In the genomic region with DNA sequence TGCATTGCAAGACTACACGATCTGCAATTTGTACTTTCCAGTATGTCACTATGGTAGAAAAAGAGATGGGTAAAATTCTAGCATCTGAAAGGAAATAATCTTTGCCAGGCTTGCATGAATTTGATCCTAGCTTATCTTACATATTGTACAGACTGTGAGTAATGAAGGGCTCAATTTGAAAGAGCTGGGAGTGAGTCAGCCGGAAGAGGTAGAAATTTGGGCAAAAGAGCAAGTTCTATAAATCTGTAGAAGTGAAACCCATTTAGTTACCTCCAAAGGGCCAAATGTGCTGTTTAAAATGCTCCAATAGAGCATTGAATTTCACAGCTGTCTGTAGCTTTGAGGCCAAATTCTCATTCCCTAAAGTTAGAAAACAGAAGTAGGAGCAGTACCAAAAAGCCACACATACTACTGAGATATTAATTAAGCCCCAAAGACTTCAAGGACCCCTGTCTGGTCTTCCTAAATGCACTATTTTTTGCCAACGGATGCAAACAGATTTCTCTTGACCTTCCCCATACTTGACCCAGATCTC, we compare ENCODE assay signal across 25 cellular contexts.
DNase-seq lines count a peak whose midpoint lies in the region; ATAC-seq and TF ChIP-seq lines count a peak whose summit lies in the region.
"Had no signal": no experiment of that assay in that cellular context is flagged by ENCODE, and none has a peak within 500 bp of the region (broad histone marks: within the 10 kb centered on the region; RNA-seq: fewer than 3 reads in every experiment).

No MANE protein-coding gene starts in this region.

- no peaks in the 10 kb centered on the region for H3K4me1 ChIP-seq in breast epithelium
- H3K4me1 ChIP-seq in Caco-2: no peaks in the 10 kb centered on the region
- H3K4me1 ChIP-seq: thyroid gland had no signal

- DNase-seq in MCF 10A (ENCODE audit: unreplicated experiment): peak; percentile 34
- DNase-seq in breast epithelium (ENCODE audit: low spot score in 2 of 2): no peak
- DNase-seq in choroid plexus epithelial cell (ENCODE audit: low read depth): peak; percentile 69
- no peak for DNase-seq in omental fat pad (ENCODE audit: low spot score)
- no peak for DNase-seq in SKM-1 (lab: John Stamatoyannopoulos, UW; ENCODE audit: unreplicated experiment)
- DNase-seq in COR-L47 (lab: John Stamatoyannopoulos, UW): no peak
- DNase-seq in caudate nucleus (lab: John Stamatoyannopoulos, UW): no peak
- DNase-seq in Caco-2: no peak
- DNase-seq: activated B cell treated with CpG ODN at 0.5 μM for 24 hours; activated CD4-positive, alpha-beta memory T cell treated with anti-CD3 and anti-CD28 coated beads, Interleukin-2, amount 10 ng/mL, durations not matched to agents 7 days and 5 days; activated T-cell treated with anti-CD3 and anti-CD28 coated beads for 4 hours; NCI-H2081; NCI-H510A; small intestine; stimulated activated naive B cell treated with anti-CD40 and anti-IgM and Interleukin-4, amounts not matched to agents 10 μg/mL and 1 μg/mL and 100 μg/mL, for 72 hours; T1000 had no signal

- H3K9me3 ChIP-seq in breast epithelium (no peaks in the 10 kb centered on the region), Caco-2 (no peaks in the 10 kb centered on the region)
- H3K9me3 ChIP-seq: thyroid gland had no signal

- H3K36me3 Mint-ChIP-seq in MCF 10A (ENCODE audit: insufficient read depth, unreplicated experiment): no peaks in the 10 kb centered on the region
- no peaks in the 10 kb centered on the region for H3K36me3 Mint-ChIP-seq in Caco-2 (ENCODE audit: insufficient read depth, unreplicated experiment)
- H3K36me3 Mint-ChIP-seq: mesothelial cell of epicardium; stimulated activated naive B cell treated with anti-CD40 and anti-IgM and Interleukin-4, amounts not matched to agents 10 μg/mL and 1 μg/mL and 100 μg/mL, for 72 hours had no signal

- no peak for TF ChIP-seq POLR2A in breast epithelium (IDR thresholded peaks at IDR 0.05)

- H3K4me3 Mint-ChIP-seq in MCF 10A (ENCODE audit: unreplicated experiment) (no peak overlapping the region), Caco-2 (ENCODE audit: unreplicated experiment) (no peak overlapping the region)
- H3K4me3 Mint-ChIP-seq: activated B cell treated with CpG ODN at 0.5 μM for 24 hours; activated CD4-positive, alpha-beta memory T cell treated with anti-CD3 and anti-CD28 coated beads, Interleukin-2, amount 10 ng/mL, durations not matched to agents 7 days and 5 days; B cell; GM23338; mesothelial cell of epicardium; natural killer cell treated with Interleukin-12 subunit alpha and Interleukin-12 subunit beta and Interleukin-15 and Interleukin-18, amount 100 ng/mL, for 72 hours; stimulated activated naive B cell treated with anti-CD40 and anti-IgM and Interleukin-4, amounts not matched to agents 10 μg/mL and 1 μg/mL and 100 μg/mL, for 72 hours had no signal

- H3K27ac ChIP-seq in breast epithelium (no peak overlapping the region), caudate nucleus (ENCODE audit: low read depth, low read length) (no peak overlapping the region)
- H3K27ac ChIP-seq: cardiac muscle cell, RWPE1, thyroid gland had no signal

- peak; percentile 70 for ATAC-seq in omental fat pad (ENCODE audit: low FRiP score)
- ATAC-seq: GM23338; left lobe of liver; natural killer cell treated with Interleukin-12 subunit alpha and Interleukin-12 subunit beta and Interleukin-15 and Interleukin-18, amount 100 ng/mL, for 72 hours had no signal

- H3K27me3 ChIP-seq in breast epithelium: no peaks in the 10 kb centered on the region
- H3K27me3 ChIP-seq in Caco-2 (replicated peaks; ENCODE audit: control insufficient read depth, insufficient read depth, low read length): no peaks in the 10 kb centered on the region
- H3K27me3 ChIP-seq: cardiac muscle cell, thyroid gland had no signal

- H3K9me3 Mint-ChIP-seq in MCF 10A (ENCODE audit: unreplicated experiment) (peaks cover 17% of the 10 kb centered on the region), Caco-2 (ENCODE audit: unreplicated experiment) (no peaks in the 10 kb centered on the region)
- H3K9me3 Mint-ChIP-seq: mesothelial cell of epicardium; natural killer cell treated with Interleukin-12 subunit alpha and Interleukin-12 subunit beta and Interleukin-15 and Interleukin-18, amount 100 ng/mL, for 72 hours had no signal

- POLR2A ChIA-PET in MCF 10A (lab: Yijun Ruan, JAX) (interaction anchor here (0.6 to 0.9 kb wide), 3 partner anchors 27 to 900 kb away, joined by 3 to 4 read pairs (median 3); no protein-coding TSS in a partner anchor), Caco-2 (lab: Charles Lee) (no interaction called here)

- no TSS peak for BruUV-seq in MCF 10A (replicated peaks; lab: Mats Ljungman, UMichigan)
- no TSS peak for BruUV-seq in Caco-2 (replicated peaks; lab: Mats Ljungman, UMichigan)

- H3K27ac Mint-ChIP-seq in MCF 10A (ENCODE audit: low read depth, unreplicated experiment) (no peak overlapping the region), Caco-2 (ENCODE audit: unreplicated experiment) (no peak overlapping the region)
- H3K27ac Mint-ChIP-seq: activated B cell treated with CpG ODN at 0.5 μM for 24 hours; activated CD4-positive, alpha-beta memory T cell treated with anti-CD3 and anti-CD28 coated beads, Interleukin-2, amount 10 ng/mL, durations not matched to agents 7 days and 5 days; B cell; GM23338; mesothelial cell of epicardium; natural killer cell treated with Interleukin-12 subunit alpha and Interleukin-12 subunit beta and Interleukin-15 and Interleukin-18, amount 100 ng/mL, for 72 hours; progenitor cell of endocrine pancreas; stimulated activated naive B cell treated with anti-CD40 and anti-IgM and Interleukin-4, amounts not matched to agents 10 μg/mL and 1 μg/mL and 100 μg/mL, for 72 hours had no signal

- H3K36me3 ChIP-seq in breast epithelium (no peaks in the 10 kb centered on the region), Caco-2 (ENCODE audit: control insufficient read depth, insufficient read depth, low read length) (no peaks in the 10 kb centered on the region)
- H3K36me3 ChIP-seq: cardiac muscle cell, thyroid gland had no signal

- intact Hi-C loops in MCF 10A (cut with micrococcal nuclease) (no loop called here), breast epithelium (cut with DNase I; ENCODE audit: low total_unique reads) (no loop called here), Caco-2 (cut with micrococcal nuclease; ENCODE audit: unreplicated experiment) (no loop called here)

- TF ChIP-seq CTCF in MCF 10A (IDR thresholded peaks at IDR 0.05; ENCODE audit: unreplicated experiment) (no peak), breast epithelium (IDR thresholded peaks at IDR 0.05) (no peak), choroid plexus epithelial cell (conservative IDR thresholded peaks at IDR 0.05; ENCODE audit: low read depth, low read length) (no peak), omental fat pad (IDR thresholded peaks at IDR 0.05) (no peak), Caco-2 (IDR thresholded peaks at IDR 0.05; ENCODE audit: insufficient read depth in 1 of 2, low read depth in 1 of 2, low read length in 1 of 2, severe bottlenecking in 1 of 2, unreplicated experiment in 1 of 2) (no peak)

- H3K27me3 Mint-ChIP-seq in MCF 10A (ENCODE audit: insufficient read depth, unreplicated experiment) (no peaks in the 10 kb centered on the region), Caco-2 (ENCODE audit: insufficient read depth, unreplicated experiment) (peaks cover 9% of the 10 kb centered on the region)
- H3K27me3 Mint-ChIP-seq: activated B cell treated with CpG ODN at 0.5 μM for 24 hours; activated CD4-positive, alpha-beta memory T cell treated with anti-CD3 and anti-CD28 coated beads, Interleukin-2, amount 10 ng/mL, durations not matched to agents 7 days and 5 days; B cell; natural killer cell treated with Interleukin-12 subunit alpha and Interleukin-12 subunit beta and Interleukin-15 and Interleukin-18, amount 100 ng/mL, for 72 hours; progenitor cell of endocrine pancreas; stimulated activated naive B cell treated with anti-CD40 and anti-IgM and Interleukin-4, amounts not matched to agents 10 μg/mL and 1 μg/mL and 100 μg/mL, for 72 hours had no signal

- H3K4me1 Mint-ChIP-seq in MCF 10A (ENCODE audit: insufficient read depth, unreplicated experiment) (no peaks in the 10 kb centered on the region), Caco-2 (ENCODE audit: low read depth, unreplicated experiment) (no peaks in the 10 kb centered on the region)
- H3K4me1 Mint-ChIP-seq: activated B cell treated with CpG ODN at 0.5 μM for 24 hours; activated CD4-positive, alpha-beta memory T cell treated with anti-CD3 and anti-CD28 coated beads, Interleukin-2, amount 10 ng/mL, durations not matched to agents 7 days and 5 days; B cell; GM23338; stimulated activated naive B cell treated with anti-CD40 and anti-IgM and Interleukin-4, amounts not matched to agents 10 μg/mL and 1 μg/mL and 100 μg/mL, for 72 hours had no signal

- H3K4me3 ChIP-seq in breast epithelium: no peak overlapping the region
- H3K4me3 ChIP-seq in choroid plexus epithelial cell (ENCODE audit: low read depth, low read length): no peak overlapping the region
- H3K4me3 ChIP-seq in Caco-2 (ENCODE audit: low read depth, low read length): no peak overlapping the region
- H3K4me3 ChIP-seq: cardiac muscle cell, GM23338, thyroid gland had no signal

- CTCF ChIA-PET in MCF 10A (lab: Yijun Ruan, JAX): interaction anchor here (0.7 kb wide), 1 partner anchor 356 kb away, joined by 3 read pairs; no protein-coding TSS in a partner anchor
- CTCF ChIA-PET in Caco-2 (lab: Charles Lee): no interaction called here

Comparison
In these comparisons a context has a peak if more than half of its experiments do, and no peak if none do; other contexts are left out.
1. DNase-seq: peak in MCF 10A (single experiment) and choroid plexus epithelial cell (single experiment); none in breast epithelium (0 of 2), omental fat pad (single experiment), SKM-1 (single experiment), COR-L47 (single experiment), caudate nucleus (0 of 61) and Caco-2 (0 of 2).